22 cellular contexts compared by ENCODE assay signal in genomic region chr2:121872651-121873050, GRCh38.
"Had no signal": no experiment of that assay in that cellular context is flagged by ENCODE, and none has a peak within 500 bp of the region (broad histone marks: within the 10 kb centered on the region; RNA-seq: fewer than 3 reads in every experiment).

No MANE protein-coding gene starts in this region.

- H3K4me3 Mint-ChIP-seq: immature natural killer cell, mesothelial cell of epicardium had no signal

- H3K9me3 ChIP-seq: esophagus muscularis mucosa, gastroesophageal sphincter, heart left ventricle, left ventricle myocardium inferior, lower lobe of right lung, mucosa of descending colon had no signal

- H3K4me1 Mint-ChIP-seq: immature natural killer cell, mesothelial cell of epicardium had no signal

- H3K9me3 Mint-ChIP-seq: immature natural killer cell, mesothelial cell of epicardium had no signal

- H3K4me3 ChIP-seq: coronary artery, dorsolateral prefrontal cortex, esophagus muscularis mucosa, gastroesophageal sphincter, heart left ventricle, hepatocyte, left ventricle myocardium inferior, lower lobe of right lung, mucosa of descending colon had no signal

- H3K4me1 ChIP-seq: foreskin keratinocyte, heart left ventricle, left ventricle myocardium inferior, lower lobe of right lung had no signal

- H3K27me3 ChIP-seq: dorsolateral prefrontal cortex, esophagus muscularis mucosa, foreskin keratinocyte, gastroesophageal sphincter, heart left ventricle, hepatocyte had no signal

- H3K36me3 Mint-ChIP-seq: immature natural killer cell, mesothelial cell of epicardium had no signal

- H3K27ac ChIP-seq: coronary artery, dorsolateral prefrontal cortex, esophagus muscularis mucosa, foreskin keratinocyte, gastroesophageal sphincter, heart left ventricle, hepatocyte, left ventricle myocardium inferior, lower lobe of right lung had no signal

- H3K27ac Mint-ChIP-seq: immature natural killer cell, mesothelial cell of epicardium had no signal

- H2AFZ ChIP-seq: hepatocyte had no signal

- H3K4me2 ChIP-seq: hepatocyte had no signal

- H3K36me3 ChIP-seq: esophagus muscularis mucosa, gastroesophageal sphincter, heart left ventricle, left ventricle myocardium inferior, lower lobe of right lung had no signal

- DNase-seq: dermis blood vessel endothelial cell; dorsolateral prefrontal cortex; effector CD4-positive, alpha-beta T cell; effector memory CD4-positive, alpha-beta T cell; foreskin keratinocyte; heart left ventricle; hypothalamus; immature natural killer cell; islet precursor cell; kidney; kidney glomerular epithelial cell; left colon; left ventricle myocardium inferior; lower lobe of right lung; mesenchymal stem cell; mucosa of descending colon had no signal

- H3K79me2 ChIP-seq: hepatocyte had no signal

- ATAC-seq: foreskin keratinocyte, gastroesophageal sphincter, left colon, left lobe of liver, lower lobe of right lung, mucosa of descending colon had no signal
